ENCODE assay signal across 1 cellular context in genomic region chr9:124658165-124659017, GRCh38.
A peak's percentile ranks its signal among the peaks of the same experiment; 100 is the strongest.
TF ChIP-seq lines count a peak whose summit lies in the region.

No MANE protein-coding gene starts in this region.

TF ChIP-seq in GM12878, 131 proteins besides CTCF, POLR2A, EP300 and RAD21 (continued from another document and continues in another):
- TF ChIP-seq YY1 (IDR thresholded peaks at IDR 0.05; ENCODE audit: low read depth, low read length) (peak; percentile 85), RELA (IDR thresholded peaks at IDR 0.05; ENCODE audit: borderline replicate concordance, partially characterized antibody) (no peak), NR2F1 (conservative IDR thresholded peaks at IDR 0.05) (no peak), CEBPZ (IDR thresholded peaks at IDR 0.05; ENCODE audit: low read depth, low read length) (no peak), E2F8 (IDR thresholded peaks at IDR 0.05; ENCODE audit: low read depth, partially characterized antibody) (no peak), SMAD5 (IDR thresholded peaks at IDR 0.05; ENCODE audit: low read depth) (peak; percentile 98), MYB (IDR thresholded peaks at IDR 0.05; ENCODE audit: borderline replicate concordance, low read depth, low read length) (no peak), NFXL1 (IDR thresholded peaks at IDR 0.05; ENCODE audit: borderline replicate concordance) (no peak), ATF2 (IDR thresholded peaks at IDR 0.05; ENCODE audit: low read length) (peak; percentile 62), SREBF1 (IDR thresholded peaks at IDR 0.05; ENCODE audit: low read length) (no peak), ESRRA (IDR thresholded peaks at IDR 0.05; ENCODE audit: low read length) (no peak), NR2C1 (IDR thresholded peaks at IDR 0.05) (no peak), ATF7 (IDR thresholded peaks at IDR 0.05; ENCODE audit: low read depth) (peak; percentile 43; the same call in 1 of the 2 replicates), JUNB (IDR thresholded peaks at IDR 0.05) (no peak; the same call in 1 of the 2 replicates), MXI1 (IDR thresholded peaks at IDR 0.05; ENCODE audit: low read depth, low read length) (peak; percentile 33; the same call in 1 of the 2 replicates), GABPA (IDR thresholded peaks at IDR 0.05; ENCODE audit: low read depth) (no peak), ZBTB11 (CRISPR knock-in tag; IDR thresholded peaks at IDR 0.05) (no peak), RAD51 (IDR thresholded peaks at IDR 0.05) (peak; percentile 94), TARDBP (IDR thresholded peaks at IDR 0.05; ENCODE audit: borderline replicate concordance) (no peak), RB1 (IDR thresholded peaks at IDR 0.05; ENCODE audit: borderline replicate concordance) (no peak), FOXM1 (IDR thresholded peaks at IDR 0.05; ENCODE audit: low read depth, low read length) (0 out of 2 replicates have a peak, but pooled peaks have one; percentile 71), RELB (IDR thresholded peaks at IDR 0.05; ENCODE audit: low read depth) (no peak), SMAD1 (IDR thresholded peaks at IDR 0.05; ENCODE audit: low read depth, partially characterized antibody) (peak; percentile 90), CBFB (IDR thresholded peaks at IDR 0.05; ENCODE audit: low read depth) (peak; percentile 83), ZBED1 (IDR thresholded peaks at IDR 0.05; ENCODE audit: borderline replicate concordance) (peak; percentile 82), WRNIP1 (IDR thresholded peaks at IDR 0.05; ENCODE audit: borderline replicate concordance, low read depth, low read length) (0 out of 2 replicates have a peak, but pooled peaks have one; percentile 80), PML (IDR thresholded peaks at IDR 0.05; ENCODE audit: low read length) (peak; percentile 98), POLR2AphosphoS5 (IDR thresholded peaks at IDR 0.05; ENCODE audit: low read length) (peak; percentile 100), ELK1 (IDR thresholded peaks at IDR 0.05; ENCODE audit: low read depth, low read length) (no peak), HDAC6 (IDR thresholded peaks at IDR 0.05; ENCODE audit: unreplicated experiment) (no peak), NRF1 (conservative IDR thresholded peaks at IDR 0.05; ENCODE audit: low read depth, low read length) (no peak), ETV6 (conservative IDR thresholded peaks at IDR 0.05 in 1 of 2, IDR thresholded peaks at IDR 0.05 in 1 of 2; ENCODE audit: borderline replicate concordance in 1 of 2, low read depth in 1 of 2) (no peak), SRF (IDR thresholded peaks at IDR 0.05; ENCODE audit: low read depth in 2 of 2, low read length in 2 of 2) (no peak), SIN3A (IDR thresholded peaks at IDR 0.05; ENCODE audit: low read depth, low read length) (no peak), ZNF384 (IDR thresholded peaks at IDR 0.05; ENCODE audit: borderline replicate concordance, low read depth, low read length) (peak; percentile 40; the same call in 1 of the 2 replicates), KDM1A (IDR thresholded peaks at IDR 0.05; ENCODE audit: borderline replicate concordance) (no peak), ZNF622 (IDR thresholded peaks at IDR 0.05) (no peak), SPI1 (IDR thresholded peaks at IDR 0.05; ENCODE audit: borderline replicate concordance, insufficient read depth, low read depth, low read length) (no peak), REST (IDR thresholded peaks at IDR 0.05; ENCODE audit: low read depth, low read length) (no peak), MAX (IDR thresholded peaks at IDR 0.05; ENCODE audit: low read depth, low read length) (no peak), MTA2 (IDR thresholded peaks at IDR 0.05; ENCODE audit: low read depth) (no peak)
